ENCODE assay signal across 9 cellular contexts in the genomic region with DNA sequence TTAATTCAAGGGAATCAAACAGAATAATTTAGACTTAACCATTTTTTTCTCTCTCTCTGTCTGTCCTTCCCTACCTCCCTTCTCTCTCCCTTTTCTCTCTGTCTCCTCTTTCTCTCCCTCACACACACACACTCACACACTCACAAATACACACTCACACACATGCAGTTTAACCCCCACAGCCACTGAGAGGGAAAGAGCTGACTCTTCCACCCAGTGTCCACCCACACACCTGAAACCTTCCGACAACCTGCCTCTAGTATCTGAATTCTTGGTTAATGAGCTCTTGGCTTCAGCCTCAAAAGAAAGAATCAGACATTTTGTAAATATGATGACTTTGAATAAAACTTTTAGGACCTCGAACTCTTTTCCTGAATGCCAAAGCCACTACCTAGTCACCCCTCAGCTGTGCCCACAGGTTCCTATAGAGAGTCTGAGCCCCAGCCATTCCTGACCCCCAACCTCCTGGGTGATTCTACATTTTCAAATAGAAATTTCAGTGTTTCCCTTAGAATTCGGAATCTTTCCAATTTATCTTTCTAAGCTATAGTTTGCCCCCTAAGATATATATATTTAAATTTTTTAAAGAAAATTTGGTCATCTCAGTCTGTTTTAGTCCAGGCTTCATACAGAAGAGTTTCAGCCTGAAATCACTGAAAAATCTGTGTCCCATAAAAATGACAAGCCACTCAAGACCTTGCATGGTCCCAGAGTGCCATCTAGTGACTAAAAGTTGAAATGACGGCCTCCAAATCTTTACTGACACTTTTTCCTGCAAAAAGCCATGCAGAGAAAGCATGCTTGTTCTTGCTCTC.
DNase-seq lines count a peak whose midpoint lies in the region; ATAC-seq and TF ChIP-seq lines count a peak whose summit lies in the region.
"Had no signal": no experiment of that assay in that cellular context is flagged by ENCODE, and none has a peak within 500 bp of the region (broad histone marks: within the 10 kb centered on the region; RNA-seq: fewer than 3 reads in every experiment).

No MANE protein-coding gene starts in this region.

- TF ChIP-seq CTCF in BE2C (IDR thresholded peaks at IDR 0.05; ENCODE audit: low read depth, low read length) (peak; percentile 86), GM12873 (IDR thresholded peaks at IDR 0.05; ENCODE audit: insufficient read depth, low read depth, low read length, missing control alignments) (peak; percentile 65), NB4 (IDR thresholded peaks at IDR 0.05; ENCODE audit: low read depth, low read length) (peak; percentile 71)

- peaks cover 3% of the 10 kb centered on the region; the same call in 1 of the 2 replicates for H3K4me1 ChIP-seq in BE2C

- no peak for TF ChIP-seq POLR2A in NB4 (IDR thresholded peaks at IDR 0.05; ENCODE audit: extremely low read depth, insufficient read length)

- no peaks in the 10 kb centered on the region for H3K27me3 ChIP-seq in BE2C

- H3K36me3 ChIP-seq in BE2C: no peaks in the 10 kb centered on the region

- H3K9me3 ChIP-seq in BE2C: no peaks in the 10 kb centered on the region

- DNase-seq in BE2C (peak; percentile 23), NB4 (ENCODE audit: low read depth) (peak; percentile 63), amniotic epithelial cell (ENCODE audit: low read depth) (peak; percentile 50), iPS-NIHi7 (ENCODE audit: extremely low spot score) (peak; percentile 66), stromal cell of bone marrow (ENCODE audit: low read depth) (peak; percentile 32)
- DNase-seq in activated CD4-positive, alpha-beta T cell treated with anti-CD3 and anti-CD28 coated beads for 1 hour: no peak

- no peak overlapping the region for H3K4me3 ChIP-seq in BE2C (ENCODE audit: low read depth, low read length)
- no peak overlapping the region for H3K4me3 ChIP-seq in NB4 (ENCODE audit: low read depth, low read length)
- H3K4me3 ChIP-seq: SK-N-MC had no signal

- no peak for ATAC-seq in HG02678 (IDR thresholded peaks at IDR 0.05; ENCODE audit: unreplicated experiment)
